Comparison of ENCODE assay signal across 2 cellular contexts in the genomic region with DNA sequence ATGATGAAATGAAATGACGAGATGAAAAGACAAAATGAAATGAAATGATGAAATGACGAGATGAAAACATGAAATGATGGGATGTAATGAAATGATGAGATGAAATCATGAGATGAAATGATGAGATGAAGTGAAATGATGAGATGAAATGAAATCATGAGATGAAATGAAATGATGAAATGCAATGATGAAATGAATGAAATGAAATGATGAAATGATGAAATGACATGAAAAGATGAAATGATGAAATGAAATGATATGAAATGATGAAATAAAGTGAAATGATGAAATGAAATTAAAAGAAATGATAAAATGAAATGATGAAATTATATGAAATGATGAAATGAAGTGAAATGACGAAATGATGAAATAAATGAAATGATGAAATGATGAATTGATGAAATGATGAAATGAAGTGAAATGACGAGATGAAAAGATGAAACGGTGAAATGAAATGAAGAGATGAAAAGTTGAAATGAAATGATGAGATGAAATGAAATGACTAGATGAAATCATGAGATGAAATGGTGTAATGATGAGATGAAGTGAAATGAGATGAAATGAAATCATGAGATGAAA. TPM values are rescaled to one million over a fixed set of nuclear protein-coding genes. Genes with fewer than 3 reads are reported as not detected.
"Had no signal": no experiment of that assay in that cellular context is flagged by ENCODE, and none has a peak within 500 bp of the region (broad histone marks: within the 10 kb centered on the region; RNA-seq: fewer than 3 reads in every experiment).

No MANE protein-coding gene starts in this region.

RNA-seq across cellular contexts. Expression of gene TP53TG3D, which starts 30.9 kb away (rescaled TPM):
- total RNA-seq: M059J, PC-3 had no signal
